ENCODE assay signal across 1 cellular context in the genomic region with DNA sequence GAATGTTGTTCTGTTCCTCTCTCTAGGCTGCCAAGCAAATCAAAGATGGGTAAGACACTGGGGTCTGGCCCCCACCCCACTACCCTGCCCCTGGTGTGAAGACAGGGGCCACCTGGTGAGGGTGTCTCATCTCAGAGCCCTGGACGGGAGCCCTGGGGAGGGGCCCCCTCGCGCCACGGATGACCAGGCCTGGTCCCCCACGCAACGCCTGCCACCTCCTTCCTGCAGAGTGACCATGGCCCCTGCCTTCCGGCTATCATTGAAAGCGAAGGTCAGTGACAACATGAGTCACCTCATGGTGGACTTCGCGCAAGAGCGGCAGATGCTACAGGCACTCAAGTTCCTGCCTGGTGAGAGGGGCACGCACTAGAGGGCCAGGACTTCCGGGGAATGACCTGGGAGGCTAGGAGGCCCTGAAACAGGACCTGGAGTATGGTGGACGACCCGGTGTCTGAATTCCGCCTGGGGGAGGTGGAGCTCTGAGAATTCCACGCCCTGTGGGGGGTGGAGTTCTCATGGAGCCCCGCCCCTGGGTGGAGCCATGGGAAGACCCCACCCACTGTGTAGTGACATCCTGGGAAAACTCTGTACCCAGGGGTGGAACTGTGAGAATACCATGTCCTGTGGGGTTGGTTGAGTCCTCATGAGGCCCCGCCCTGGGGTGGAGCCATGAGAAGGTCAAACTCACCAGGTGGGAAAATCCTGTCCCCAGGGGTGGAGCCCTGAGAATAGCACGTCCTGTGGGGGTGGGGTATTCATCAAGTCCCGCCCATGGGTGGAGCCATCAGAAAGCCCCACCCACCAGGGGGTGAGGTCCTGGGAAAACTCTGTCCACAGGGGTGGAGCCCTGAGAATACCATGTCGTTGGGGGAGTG.
TF ChIP-seq lines count a peak whose summit lies in the region.

No MANE protein-coding gene starts in this region.

TF ChIP-seq in K562, 482 proteins besides CTCF, POLR2A, EP300 and RAD21 (continues in another document):
- TF ChIP-seq JUNB (CRISPR knock-in tag; conservative IDR thresholded peaks at IDR 0.05) (no peak), ZNF134 (CRISPR knock-in tag; conservative IDR thresholded peaks at IDR 0.05) (no peak), CBX3 (IDR thresholded peaks at IDR 0.05; ENCODE audit: borderline replicate concordance in 1 of 2, low read length in 2 of 2) (no peak; a peak in 1 of 3 replicates), ETV5 (CRISPR knock-in tag; IDR thresholded peaks at IDR 0.05; ENCODE audit: low read depth) (peak; percentile 58; the same call in 1 of the 2 replicates), ZKSCAN3 (CRISPR knock-in tag; IDR thresholded peaks at IDR 0.05) (no peak), ZNF224 (CRISPR knock-in tag; IDR thresholded peaks at IDR 0.05) (no peak), ZNF444 (CRISPR knock-in tag; IDR thresholded peaks at IDR 0.05) (no peak), ELF1 (tag; IDR thresholded peaks at IDR 0.05) (peak; percentile 63; the same call in 1 of the 2 replicates), ZNF12 (CRISPR knock-in tag; IDR thresholded peaks at IDR 0.05) (no peak), RNF2 (IDR thresholded peaks at IDR 0.05) (0 out of 2 replicates have a peak, but pooled peaks have one; percentile 31), SPI1 (IDR thresholded peaks at IDR 0.05; ENCODE audit: borderline replicate concordance, low read depth, low read length) (no peak), SUPT5H (IDR thresholded peaks at IDR 0.05) (peak; percentile 87), ZNF184 (CRISPR knock-in tag; IDR thresholded peaks at IDR 0.05) (no peak), BRD9 (IDR thresholded peaks at IDR 0.05; ENCODE audit: low read depth, partially characterized antibody) (no peak), POLR2H (tag; IDR thresholded peaks at IDR 0.05; ENCODE audit: low read depth) (no peak), MAFG (tag; conservative IDR thresholded peaks at IDR 0.05) (no peak), SMARCC2 (IDR thresholded peaks at IDR 0.05; ENCODE audit: low read depth) (no peak), PHF20 (IDR thresholded peaks at IDR 0.05; ENCODE audit: partially characterized antibody) (peak; percentile 61), ZNF57 (CRISPR knock-in tag; IDR thresholded peaks at IDR 0.05) (no peak), DNMT1 (IDR thresholded peaks at IDR 0.05) (no peak), DMBX1 (CRISPR knock-in tag; IDR thresholded peaks at IDR 0.05; ENCODE audit: borderline replicate concordance) (no peak), KHSRP (IDR thresholded peaks at IDR 0.05) (no peak), ZNF785 (CRISPR knock-in tag; IDR thresholded peaks at IDR 0.05) (no peak), MAFK (IDR thresholded peaks at IDR 0.05; ENCODE audit: low read length) (no peak), SMARCB1 (IDR thresholded peaks at IDR 0.05; ENCODE audit: insufficient read length, low read depth) (no peak)
- TF ChIP-seq, protein P1, sequence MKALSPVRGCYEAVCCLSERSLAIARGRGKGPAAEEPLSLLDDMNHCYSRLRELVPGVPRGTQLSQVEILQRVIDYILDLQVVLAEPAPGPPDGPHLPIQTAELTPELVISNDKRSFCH (CRISPR knock-in tag; IDR thresholded peaks at IDR 0.05): no peak
- TF ChIP-seq, protein P1 (tag; IDR thresholded peaks at IDR 0.05): no peak
- TF ChIP-seq, protein P2, sequence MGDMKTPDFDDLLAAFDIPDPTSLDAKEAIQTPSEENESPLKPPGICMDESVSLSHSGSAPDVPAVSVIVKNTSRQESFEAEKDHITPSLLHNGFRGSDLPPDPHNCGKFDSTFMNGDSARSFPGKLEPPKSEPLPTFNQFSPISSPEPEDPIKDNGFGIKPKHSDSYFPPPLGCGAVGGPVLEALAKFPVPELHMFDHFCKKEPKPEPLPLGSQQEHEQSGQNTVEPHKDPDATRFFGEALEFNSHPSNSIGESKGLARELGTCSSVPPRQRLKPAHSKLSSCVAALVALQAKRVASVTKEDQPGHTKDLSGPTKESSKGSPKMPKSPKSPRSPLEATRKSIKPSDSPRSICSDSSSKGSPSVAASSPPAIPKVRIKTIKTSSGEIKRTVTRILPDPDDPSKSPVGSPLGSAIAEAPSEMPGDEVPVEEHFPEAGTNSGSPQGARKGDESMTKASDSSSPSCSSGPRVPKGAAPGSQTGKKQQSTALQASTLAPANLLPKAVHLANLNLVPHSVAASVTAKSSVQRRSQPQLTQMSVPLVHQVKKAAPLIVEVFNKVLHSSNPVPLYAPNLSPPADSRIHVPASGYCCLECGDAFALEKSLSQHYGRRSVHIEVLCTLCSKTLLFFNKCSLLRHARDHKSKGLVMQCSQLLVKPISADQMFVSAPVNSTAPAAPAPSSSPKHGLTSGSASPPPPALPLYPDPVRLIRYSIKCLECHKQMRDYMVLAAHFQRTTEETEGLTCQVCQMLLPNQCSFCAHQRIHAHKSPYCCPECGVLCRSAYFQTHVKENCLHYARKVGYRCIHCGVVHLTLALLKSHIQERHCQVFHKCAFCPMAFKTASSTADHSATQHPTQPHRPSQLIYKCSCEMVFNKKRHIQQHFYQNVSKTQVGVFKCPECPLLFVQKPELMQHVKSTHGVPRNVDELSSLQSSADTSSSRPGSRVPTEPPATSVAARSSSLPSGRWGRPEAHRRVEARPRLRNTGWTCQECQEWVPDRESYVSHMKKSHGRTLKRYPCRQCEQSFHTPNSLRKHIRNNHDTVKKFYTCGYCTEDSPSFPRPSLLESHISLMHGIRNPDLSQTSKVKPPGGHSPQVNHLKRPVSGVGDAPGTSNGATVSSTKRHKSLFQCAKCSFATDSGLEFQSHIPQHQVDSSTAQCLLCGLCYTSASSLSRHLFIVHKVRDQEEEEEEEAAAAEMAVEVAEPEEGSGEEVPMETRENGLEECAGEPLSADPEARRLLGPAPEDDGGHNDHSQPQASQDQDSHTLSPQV (IDR thresholded peaks at IDR 0.05): no peak; the same call in 1 of the 2 replicates
- TF ChIP-seq, protein P3, sequence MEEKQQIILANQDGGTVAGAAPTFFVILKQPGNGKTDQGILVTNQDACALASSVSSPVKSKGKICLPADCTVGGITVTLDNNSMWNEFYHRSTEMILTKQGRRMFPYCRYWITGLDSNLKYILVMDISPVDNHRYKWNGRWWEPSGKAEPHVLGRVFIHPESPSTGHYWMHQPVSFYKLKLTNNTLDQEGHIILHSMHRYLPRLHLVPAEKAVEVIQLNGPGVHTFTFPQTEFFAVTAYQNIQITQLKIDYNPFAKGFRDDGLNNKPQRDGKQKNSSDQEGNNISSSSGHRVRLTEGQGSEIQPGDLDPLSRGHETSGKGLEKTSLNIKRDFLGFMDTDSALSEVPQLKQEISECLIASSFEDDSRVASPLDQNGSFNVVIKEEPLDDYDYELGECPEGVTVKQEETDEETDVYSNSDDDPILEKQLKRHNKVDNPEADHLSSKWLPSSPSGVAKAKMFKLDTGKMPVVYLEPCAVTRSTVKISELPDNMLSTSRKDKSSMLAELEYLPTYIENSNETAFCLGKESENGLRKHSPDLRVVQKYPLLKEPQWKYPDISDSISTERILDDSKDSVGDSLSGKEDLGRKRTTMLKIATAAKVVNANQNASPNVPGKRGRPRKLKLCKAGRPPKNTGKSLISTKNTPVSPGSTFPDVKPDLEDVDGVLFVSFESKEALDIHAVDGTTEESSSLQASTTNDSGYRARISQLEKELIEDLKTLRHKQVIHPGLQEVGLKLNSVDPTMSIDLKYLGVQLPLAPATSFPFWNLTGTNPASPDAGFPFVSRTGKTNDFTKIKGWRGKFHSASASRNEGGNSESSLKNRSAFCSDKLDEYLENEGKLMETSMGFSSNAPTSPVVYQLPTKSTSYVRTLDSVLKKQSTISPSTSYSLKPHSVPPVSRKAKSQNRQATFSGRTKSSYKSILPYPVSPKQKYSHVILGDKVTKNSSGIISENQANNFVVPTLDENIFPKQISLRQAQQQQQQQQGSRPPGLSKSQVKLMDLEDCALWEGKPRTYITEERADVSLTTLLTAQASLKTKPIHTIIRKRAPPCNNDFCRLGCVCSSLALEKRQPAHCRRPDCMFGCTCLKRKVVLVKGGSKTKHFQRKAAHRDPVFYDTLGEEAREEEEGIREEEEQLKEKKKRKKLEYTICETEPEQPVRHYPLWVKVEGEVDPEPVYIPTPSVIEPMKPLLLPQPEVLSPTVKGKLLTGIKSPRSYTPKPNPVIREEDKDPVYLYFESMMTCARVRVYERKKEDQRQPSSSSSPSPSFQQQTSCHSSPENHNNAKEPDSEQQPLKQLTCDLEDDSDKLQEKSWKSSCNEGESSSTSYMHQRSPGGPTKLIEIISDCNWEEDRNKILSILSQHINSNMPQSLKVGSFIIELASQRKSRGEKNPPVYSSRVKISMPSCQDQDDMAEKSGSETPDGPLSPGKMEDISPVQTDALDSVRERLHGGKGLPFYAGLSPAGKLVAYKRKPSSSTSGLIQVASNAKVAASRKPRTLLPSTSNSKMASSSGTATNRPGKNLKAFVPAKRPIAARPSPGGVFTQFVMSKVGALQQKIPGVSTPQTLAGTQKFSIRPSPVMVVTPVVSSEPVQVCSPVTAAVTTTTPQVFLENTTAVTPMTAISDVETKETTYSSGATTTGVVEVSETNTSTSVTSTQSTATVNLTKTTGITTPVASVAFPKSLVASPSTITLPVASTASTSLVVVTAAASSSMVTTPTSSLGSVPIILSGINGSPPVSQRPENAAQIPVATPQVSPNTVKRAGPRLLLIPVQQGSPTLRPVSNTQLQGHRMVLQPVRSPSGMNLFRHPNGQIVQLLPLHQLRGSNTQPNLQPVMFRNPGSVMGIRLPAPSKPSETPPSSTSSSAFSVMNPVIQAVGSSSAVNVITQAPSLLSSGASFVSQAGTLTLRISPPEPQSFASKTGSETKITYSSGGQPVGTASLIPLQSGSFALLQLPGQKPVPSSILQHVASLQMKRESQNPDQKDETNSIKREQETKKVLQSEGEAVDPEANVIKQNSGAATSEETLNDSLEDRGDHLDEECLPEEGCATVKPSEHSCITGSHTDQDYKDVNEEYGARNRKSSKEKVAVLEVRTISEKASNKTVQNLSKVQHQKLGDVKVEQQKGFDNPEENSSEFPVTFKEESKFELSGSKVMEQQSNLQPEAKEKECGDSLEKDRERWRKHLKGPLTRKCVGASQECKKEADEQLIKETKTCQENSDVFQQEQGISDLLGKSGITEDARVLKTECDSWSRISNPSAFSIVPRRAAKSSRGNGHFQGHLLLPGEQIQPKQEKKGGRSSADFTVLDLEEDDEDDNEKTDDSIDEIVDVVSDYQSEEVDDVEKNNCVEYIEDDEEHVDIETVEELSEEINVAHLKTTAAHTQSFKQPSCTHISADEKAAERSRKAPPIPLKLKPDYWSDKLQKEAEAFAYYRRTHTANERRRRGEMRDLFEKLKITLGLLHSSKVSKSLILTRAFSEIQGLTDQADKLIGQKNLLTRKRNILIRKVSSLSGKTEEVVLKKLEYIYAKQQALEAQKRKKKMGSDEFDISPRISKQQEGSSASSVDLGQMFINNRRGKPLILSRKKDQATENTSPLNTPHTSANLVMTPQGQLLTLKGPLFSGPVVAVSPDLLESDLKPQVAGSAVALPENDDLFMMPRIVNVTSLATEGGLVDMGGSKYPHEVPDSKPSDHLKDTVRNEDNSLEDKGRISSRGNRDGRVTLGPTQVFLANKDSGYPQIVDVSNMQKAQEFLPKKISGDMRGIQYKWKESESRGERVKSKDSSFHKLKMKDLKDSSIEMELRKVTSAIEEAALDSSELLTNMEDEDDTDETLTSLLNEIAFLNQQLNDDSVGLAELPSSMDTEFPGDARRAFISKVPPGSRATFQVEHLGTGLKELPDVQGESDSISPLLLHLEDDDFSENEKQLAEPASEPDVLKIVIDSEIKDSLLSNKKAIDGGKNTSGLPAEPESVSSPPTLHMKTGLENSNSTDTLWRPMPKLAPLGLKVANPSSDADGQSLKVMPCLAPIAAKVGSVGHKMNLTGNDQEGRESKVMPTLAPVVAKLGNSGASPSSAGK (IDR thresholded peaks at IDR 0.05): peak; percentile 93
- TF ChIP-seq, protein P4, sequence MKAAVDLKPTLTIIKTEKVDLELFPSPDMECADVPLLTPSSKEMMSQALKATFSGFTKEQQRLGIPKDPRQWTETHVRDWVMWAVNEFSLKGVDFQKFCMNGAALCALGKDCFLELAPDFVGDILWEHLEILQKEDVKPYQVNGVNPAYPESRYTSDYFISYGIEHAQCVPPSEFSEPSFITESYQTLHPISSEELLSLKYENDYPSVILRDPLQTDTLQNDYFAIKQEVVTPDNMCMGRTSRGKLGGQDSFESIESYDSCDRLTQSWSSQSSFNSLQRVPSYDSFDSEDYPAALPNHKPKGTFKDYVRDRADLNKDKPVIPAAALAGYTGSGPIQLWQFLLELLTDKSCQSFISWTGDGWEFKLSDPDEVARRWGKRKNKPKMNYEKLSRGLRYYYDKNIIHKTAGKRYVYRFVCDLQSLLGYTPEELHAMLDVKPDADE (conservative IDR thresholded peaks at IDR 0.05; ENCODE audit: control insufficient read depth, low read depth, low read length): no peak
- TF ChIP-seq, protein P5, sequence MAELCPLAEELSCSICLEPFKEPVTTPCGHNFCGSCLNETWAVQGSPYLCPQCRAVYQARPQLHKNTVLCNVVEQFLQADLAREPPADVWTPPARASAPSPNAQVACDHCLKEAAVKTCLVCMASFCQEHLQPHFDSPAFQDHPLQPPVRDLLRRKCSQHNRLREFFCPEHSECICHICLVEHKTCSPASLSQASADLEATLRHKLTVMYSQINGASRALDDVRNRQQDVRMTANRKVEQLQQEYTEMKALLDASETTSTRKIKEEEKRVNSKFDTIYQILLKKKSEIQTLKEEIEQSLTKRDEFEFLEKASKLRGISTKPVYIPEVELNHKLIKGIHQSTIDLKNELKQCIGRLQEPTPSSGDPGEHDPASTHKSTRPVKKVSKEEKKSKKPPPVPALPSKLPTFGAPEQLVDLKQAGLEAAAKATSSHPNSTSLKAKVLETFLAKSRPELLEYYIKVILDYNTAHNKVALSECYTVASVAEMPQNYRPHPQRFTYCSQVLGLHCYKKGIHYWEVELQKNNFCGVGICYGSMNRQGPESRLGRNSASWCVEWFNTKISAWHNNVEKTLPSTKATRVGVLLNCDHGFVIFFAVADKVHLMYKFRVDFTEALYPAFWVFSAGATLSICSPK (IDR thresholded peaks at IDR 0.05; ENCODE audit: borderline replicate concordance): no peak
- TF ChIP-seq, protein P6, sequence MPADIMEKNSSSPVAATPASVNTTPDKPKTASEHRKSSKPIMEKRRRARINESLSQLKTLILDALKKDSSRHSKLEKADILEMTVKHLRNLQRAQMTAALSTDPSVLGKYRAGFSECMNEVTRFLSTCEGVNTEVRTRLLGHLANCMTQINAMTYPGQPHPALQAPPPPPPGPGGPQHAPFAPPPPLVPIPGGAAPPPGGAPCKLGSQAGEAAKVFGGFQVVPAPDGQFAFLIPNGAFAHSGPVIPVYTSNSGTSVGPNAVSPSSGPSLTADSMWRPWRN (IDR thresholded peaks at IDR 0.05; ENCODE audit: low read depth): no peak
- TF ChIP-seq, protein P7, sequence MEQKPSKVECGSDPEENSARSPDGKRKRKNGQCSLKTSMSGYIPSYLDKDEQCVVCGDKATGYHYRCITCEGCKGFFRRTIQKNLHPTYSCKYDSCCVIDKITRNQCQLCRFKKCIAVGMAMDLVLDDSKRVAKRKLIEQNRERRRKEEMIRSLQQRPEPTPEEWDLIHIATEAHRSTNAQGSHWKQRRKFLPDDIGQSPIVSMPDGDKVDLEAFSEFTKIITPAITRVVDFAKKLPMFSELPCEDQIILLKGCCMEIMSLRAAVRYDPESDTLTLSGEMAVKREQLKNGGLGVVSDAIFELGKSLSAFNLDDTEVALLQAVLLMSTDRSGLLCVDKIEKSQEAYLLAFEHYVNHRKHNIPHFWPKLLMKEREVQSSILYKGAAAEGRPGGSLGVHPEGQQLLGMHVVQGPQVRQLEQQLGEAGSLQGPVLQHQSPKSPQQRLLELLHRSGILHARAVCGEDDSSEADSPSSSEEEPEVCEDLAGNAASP (IDR thresholded peaks at IDR 0.05): no peak
